ENCODE assay signal across 8 cellular contexts in the genomic region with DNA sequence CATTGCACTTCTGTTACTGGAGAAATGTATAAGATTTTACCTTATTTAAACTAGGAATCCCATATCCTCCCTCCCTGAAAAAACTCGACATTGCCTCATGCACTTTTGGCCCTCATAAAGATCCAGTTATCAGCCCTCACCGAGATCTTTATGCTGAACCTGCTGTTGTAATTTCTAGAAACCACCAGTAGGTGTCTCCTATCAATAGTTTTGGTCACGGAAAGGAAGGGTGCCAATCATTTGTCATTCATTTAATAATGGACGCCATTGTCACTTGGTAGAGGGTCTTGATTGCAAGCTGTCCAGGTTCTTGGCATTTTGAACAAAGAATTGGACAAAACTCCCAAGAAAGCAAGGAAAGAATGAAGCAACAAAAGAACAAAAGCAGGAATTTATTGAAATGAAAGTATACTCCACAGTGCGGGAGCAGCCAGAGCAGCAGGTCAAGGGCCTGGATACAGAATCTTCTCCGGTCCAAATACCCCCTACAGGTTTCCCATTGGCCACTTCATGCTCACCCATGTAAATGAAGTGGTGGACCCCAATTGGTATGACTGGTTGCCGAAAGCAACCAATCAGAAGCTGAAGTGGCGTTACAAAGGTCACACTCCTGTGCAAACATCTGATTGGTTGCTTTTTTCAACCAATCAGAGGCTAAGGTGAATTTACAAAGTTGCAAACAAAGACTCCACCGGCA.
DNase-seq lines count a peak whose midpoint lies in the region; ATAC-seq and TF ChIP-seq lines count a peak whose summit lies in the region.

No MANE protein-coding gene starts in this region.

- H3F3A ChIP-seq in OCI-LY1 (ENCODE audit: insufficient read depth, low read length), result no peaks in the 10 kb centered on the region

- DNase-seq in G401 (ENCODE audit: low spot score) (peak; percentile 23), epidermal melanocyte (ENCODE audit: insufficient read length, low spot score) (no peak), right cardiac atrium (no peak)
- peak in 5 of 9 donors; percentile 2 to 33 (median 12) for DNase-seq in naive thymus-derived CD4-positive, alpha-beta T cell

- POLR2A ChIA-PET in naive thymus-derived CD4-positive, alpha-beta T cell (lab: Charles Lee), result no interaction called here

- H3K27me3 Mint-ChIP-seq in dendritic cell treated with granulocyte-macrophage colony-stimulating factor and Interleukin-4, amounts not matched to agents 40 ng/mL and 50 ng/mL, for 4 days, result no peaks in the 10 kb centered on the region
- no peaks in the 10 kb centered on the region for H3K27me3 Mint-ChIP-seq in naive thymus-derived CD4-positive, alpha-beta T cell

- in situ Hi-C loops in G401 (cut with HindIII; ENCODE audit: low sequenced_read_pairs), result no loop called here

- no peaks in the 10 kb centered on the region for H3K36me3 Mint-ChIP-seq in dendritic cell treated with granulocyte-macrophage colony-stimulating factor and Interleukin-4, amounts not matched to agents 40 ng/mL and 50 ng/mL, for 4 days (ENCODE audit: low read depth)
- no peaks in the 10 kb centered on the region for H3K36me3 Mint-ChIP-seq in naive thymus-derived CD4-positive, alpha-beta T cell

- ATAC-seq in GM19455 (IDR thresholded peaks at IDR 0.05; ENCODE audit: unreplicated experiment) (peak; percentile 75), HG03571 (IDR thresholded peaks at IDR 0.05; ENCODE audit: unreplicated experiment) (peak; percentile 81), right cardiac atrium (no peak)
- ATAC-seq in naive thymus-derived CD4-positive, alpha-beta T cell, result peak; percentile 44

- peak overlapping the region; percentile 37; the same call in 1 of the 2 replicates for H3K4me2 ChIP-seq in OCI-LY1 (ENCODE audit: low read length)

- no peaks in the 10 kb centered on the region for H3K9me3 ChIP-seq in OCI-LY1 (ENCODE audit: low read length)
- H3K9me3 ChIP-seq in naive thymus-derived CD4-positive, alpha-beta T cell (ENCODE audit: control insufficient read depth in 2 of 3, low read length in 3 of 3), result no peaks in the 10 kb centered on the region
- H3K9me3 ChIP-seq in right cardiac atrium (ENCODE audit: control insufficient read depth, low read length), result no peaks in the 10 kb centered on the region

- peak overlapping the region; percentile 55 for H3K4me3 Mint-ChIP-seq in dendritic cell treated with granulocyte-macrophage colony-stimulating factor and Interleukin-4, amounts not matched to agents 40 ng/mL and 50 ng/mL, for 4 days
- peak overlapping the region; percentile 43 to 81 (median 62) for H3K4me3 Mint-ChIP-seq in naive thymus-derived CD4-positive, alpha-beta T cell

- H3K9ac ChIP-seq in OCI-LY1 (ENCODE audit: low read length), result no peak overlapping the region

- H3K27me3 ChIP-seq in OCI-LY1 (ENCODE audit: insufficient read depth, low read length), result no peaks in the 10 kb centered on the region
- no peaks in the 10 kb centered on the region for H3K27me3 ChIP-seq in naive thymus-derived CD4-positive, alpha-beta T cell (ENCODE audit: control insufficient read depth in 2 of 2, insufficient read depth in 2 of 2, low read length in 2 of 2)
- no peaks in the 10 kb centered on the region for H3K27me3 ChIP-seq in right cardiac atrium (ENCODE audit: control insufficient read depth, insufficient read depth)

- intact Hi-C loops in dendritic cell treated with granulocyte-macrophage colony-stimulating factor and Interleukin-4, amounts not matched to agents 40 ng/mL and 50 ng/mL, for 4 days (cut with micrococcal nuclease), result no loop called here
- intact Hi-C loops in naive thymus-derived CD4-positive, alpha-beta T cell (cut with micrococcal nuclease), result loop anchor here (2.0 to 5.0 kb wide), 2 partner anchors 746 to 1354 kb away; no protein-coding TSS in a partner anchor
- intact Hi-C loops in right cardiac atrium (cut with DNase I), result no loop called here

- no peak overlapping the region for H3K4me3 ChIP-seq in OCI-LY1 (ENCODE audit: low read depth, low read length, poor library complexity, severe bottlenecking)
- no peak overlapping the region for H3K4me3 ChIP-seq in naive thymus-derived CD4-positive, alpha-beta T cell (ENCODE audit: low read length)
- H3K4me3 ChIP-seq in right cardiac atrium (ENCODE audit: low read length), result no peak overlapping the region

- CTCF ChIA-PET in naive thymus-derived CD4-positive, alpha-beta T cell (lab: Charles Lee), result interaction anchor here (0.6 to 0.7 kb wide), 4 partner anchors 11 to 1139 kb away, joined by 3 read pairs; no protein-coding TSS in a partner anchor

- TF ChIP-seq CTCF in OCI-LY1 (IDR thresholded peaks at IDR 0.05; ENCODE audit: low read length), result peak; percentile 77

- H3K9me3 Mint-ChIP-seq in dendritic cell treated with granulocyte-macrophage colony-stimulating factor and Interleukin-4, amounts not matched to agents 40 ng/mL and 50 ng/mL, for 4 days, result no peaks in the 10 kb centered on the region
- no peaks in the 10 kb centered on the region for H3K9me3 Mint-ChIP-seq in naive thymus-derived CD4-positive, alpha-beta T cell

- H3K27ac Mint-ChIP-seq in dendritic cell treated with granulocyte-macrophage colony-stimulating factor and Interleukin-4, amounts not matched to agents 40 ng/mL and 50 ng/mL, for 4 days, result no peak overlapping the region
- no peak overlapping the region for H3K27ac Mint-ChIP-seq in naive thymus-derived CD4-positive, alpha-beta T cell

- 49% methylated on average over 9 of the region's 9 CpGs for WGBS in right cardiac atrium

- peaks cover 5% of the 10 kb centered on the region for H3K4me1 Mint-ChIP-seq in dendritic cell treated with granulocyte-macrophage colony-stimulating factor and Interleukin-4, amounts not matched to agents 40 ng/mL and 50 ng/mL, for 4 days (ENCODE audit: low read depth)
- H3K4me1 Mint-ChIP-seq in naive thymus-derived CD4-positive, alpha-beta T cell, result peaks cover 0 to 6% (median 5%) of the 10 kb centered on the region in 7 donors

- H4K20me1 ChIP-seq in OCI-LY1 (ENCODE audit: insufficient read depth, low read length), result no peaks in the 10 kb centered on the region

- H3K79me2 ChIP-seq in OCI-LY1 (ENCODE audit: insufficient read depth, low read length), result no peaks in the 10 kb centered on the region

- no peaks in the 10 kb centered on the region for H3K36me3 ChIP-seq in OCI-LY1 (ENCODE audit: insufficient read depth, low read length)
- no peaks in the 10 kb centered on the region for H3K36me3 ChIP-seq in naive thymus-derived CD4-positive, alpha-beta T cell (ENCODE audit: control insufficient read depth in 2 of 3, insufficient read depth in 3 of 3, low read length in 3 of 3)

- no peaks in the 10 kb centered on the region for H3K4me1 ChIP-seq in OCI-LY1 (ENCODE audit: insufficient read depth, low read length, severe bottlenecking)
- no peaks in the 10 kb centered on the region for H3K4me1 ChIP-seq in naive thymus-derived CD4-positive, alpha-beta T cell (ENCODE audit: control insufficient read depth in 2 of 2, insufficient read depth in 2 of 2, low read length in 2 of 2)
- H3K4me1 ChIP-seq in right cardiac atrium (ENCODE audit: control insufficient read depth, insufficient read depth, low read length), result no peaks in the 10 kb centered on the region

- H3K27ac ChIP-seq in OCI-LY1 (ENCODE audit: low read depth, low read length, poor library complexity, severe bottlenecking) (no peak overlapping the region), right cardiac atrium (ENCODE audit: low read length) (no peak overlapping the region)
- no peak overlapping the region for H3K27ac ChIP-seq in naive thymus-derived CD4-positive, alpha-beta T cell (ENCODE audit: low read depth, low read length)

- no peak overlapping the region for H2AFZ ChIP-seq in OCI-LY1 (ENCODE audit: low read length)

- H3K9me2 ChIP-seq in OCI-LY1 (ENCODE audit: low read depth, low read length), result no peaks in the 10 kb centered on the region

Comparison
In these comparisons a context has a peak if more than half of its experiments do, and no peak if none do; other contexts are left out.
1. DNase-seq: peak in G401 (single experiment) and naive thymus-derived CD4-positive, alpha-beta T cell (5 of 9); none in epidermal melanocyte (single experiment) and right cardiac atrium (0 of 3).
2. ATAC-seq: peak in GM19455 (single experiment), HG03571 (single experiment) and naive thymus-derived CD4-positive, alpha-beta T cell (single experiment); none in right cardiac atrium (0 of 2).
3. intact Hi-C loops: an anchor here in naive thymus-derived CD4-positive, alpha-beta T cell (2.0 to 5.0 kb wide); none called in dendritic cell treated with granulocyte-macrophage colony-stimulating factor and Interleukin-4, amounts not matched to agents 40 ng/mL and 50 ng/mL, for 4 days and right cardiac atrium.